In the genomic region with DNA sequence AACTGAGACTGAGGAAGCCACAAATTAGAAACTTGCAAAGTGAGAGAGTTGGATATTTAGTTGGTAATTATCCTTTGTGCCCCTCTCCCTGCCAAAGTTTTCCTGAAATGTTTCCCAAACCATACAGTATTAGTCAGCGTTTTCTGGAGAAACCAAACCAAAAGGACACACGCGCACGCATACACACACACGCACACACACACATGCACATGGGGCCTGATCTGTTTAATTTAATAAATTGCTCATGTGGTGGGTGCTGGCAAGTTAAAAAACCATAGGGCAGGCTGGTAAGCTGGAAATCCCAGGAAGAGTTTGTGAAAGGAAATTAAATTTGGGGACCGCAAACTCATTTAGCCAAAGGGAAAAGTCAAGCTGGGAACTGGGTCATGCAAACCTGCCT, we compare ENCODE assay signal across 31 cellular contexts. TPM values are rescaled to one million over a fixed set of nuclear protein-coding genes. Genes with fewer than 3 reads are reported as not detected.
"Had no signal": no experiment of that assay in that cellular context is flagged by ENCODE, and none has a peak within 500 bp of the region (broad histone marks: within the 10 kb centered on the region; RNA-seq: fewer than 3 reads in every experiment).

No MANE protein-coding gene starts in this region.

- FAIRE-seq: frontal cortex had no signal

- DNase-seq: activated CD4-positive, alpha-beta T cell treated with anti-CD3 and anti-CD28 coated beads for 48 hours; activated CD4-positive, alpha-beta T cell treated with anti-CD3 and anti-CD28 coated beads, Interleukin-2, amount 50 U/mL, for 1 hour; activated CD4-positive, alpha-beta T cell treated with anti-CD3 and anti-CD28 coated beads, Interleukin-2, amount 50 U/mL, for 48 hours; activated CD8-positive, alpha-beta memory T cell treated with anti-CD3 and anti-CD28 coated beads for 24 hours; activated CD8-positive, alpha-beta T cell treated with anti-CD3 and anti-CD28 coated beads for 36 hours; activated effector memory CD4-positive, alpha-beta T cell treated with Interleukin-2 at 50 U/mL for 16 hours; activated gamma-delta T cell treated with Interleukin-2 at 50 U/mL for 16 hours; activated naive CD4-positive, alpha-beta T cell treated with anti-CD3 and anti-CD28 coated beads for 36 hours; activated naive CD8-positive, alpha-beta T cell treated with anti-CD3 and anti-CD28 coated beads, Interleukin-2, amount 10 ng/mL, durations not matched to agents 7 days and 5 days; activated T-cell treated with anti-CD3 and anti-CD28 coated beads, Interleukin-2, amount 50 U/mL, for 4 hours; central memory CD4-positive, alpha-beta T cell; cerebellar nuclear complex; colonic mucosa; effector memory CD4-positive, alpha-beta T cell; endodermal cell; foreskin fibroblast; head of caudate nucleus; T-helper 2 cell had no signal

- H3K36me3 Mint-ChIP-seq: activated naive CD4-positive, alpha-beta T cell treated with anti-CD3 and anti-CD28 coated beads, Interleukin-2, amount 50 U/mL, for 72 hours; activated naive CD8-positive, alpha-beta T cell treated with anti-CD3 and anti-CD28 coated beads, Interleukin-2, amount 10 ng/mL, durations not matched to agents 7 days and 5 days; brain; WTC11 had no signal

- H3K9me3 Mint-ChIP-seq: activated naive CD4-positive, alpha-beta T cell treated with anti-CD3 and anti-CD28 coated beads for 36 hours had no signal

- ATAC-seq: activated CD8-positive, alpha-beta T cell treated with anti-CD3 and anti-CD28 coated beads for 36 hours; activated naive CD4-positive, alpha-beta T cell treated with anti-CD3 and anti-CD28 coated beads, Interleukin-2, amount 50 U/mL, for 72 hours; activated T-cell treated with anti-CD3 and anti-CD28 coated beads, Interleukin-2, amount 50 U/mL, for 4 hours; activated T-helper 17 cell treated with anti-CD3 and anti-CD28 coated beads, Interleukin-2, amount 50 U/mL, for 72 hours; esophagus mucosa; WTC11 had no signal

- H3K4me3 ChIP-seq: ascending aorta, breast epithelium, cardiac muscle cell, colonic mucosa, dorsolateral prefrontal cortex had no signal

- H3K27ac ChIP-seq: ascending aorta, breast epithelium, cardiac muscle cell, colonic mucosa, dorsolateral prefrontal cortex, VCaP had no signal

- H3K4me1 ChIP-seq: ascending aorta, breast epithelium, colonic mucosa had no signal

- H3K27me3 ChIP-seq: ascending aorta, breast epithelium, cardiac muscle cell, colonic mucosa, dorsolateral prefrontal cortex had no signal

- H3K4me1 Mint-ChIP-seq: activated naive CD8-positive, alpha-beta T cell treated with anti-CD3 and anti-CD28 coated beads, Interleukin-2, amount 10 ng/mL, durations not matched to agents 7 days and 5 days; activated T-helper 17 cell treated with anti-CD3 and anti-CD28 coated beads, Interleukin-2, amount 50 U/mL, for 72 hours; brain had no signal

- H3K4me3 Mint-ChIP-seq: activated CD8-positive, alpha-beta T cell treated with anti-CD3 and anti-CD28 coated beads for 36 hours; activated naive CD4-positive, alpha-beta T cell treated with anti-CD3 and anti-CD28 coated beads for 36 hours; activated naive CD8-positive, alpha-beta T cell treated with anti-CD3 and anti-CD28 coated beads, Interleukin-2, amount 10 ng/mL, durations not matched to agents 7 days and 5 days; activated T-cell treated with anti-CD3 and anti-CD28 coated beads, Interleukin-2, amount 50 U/mL, for 4 hours; activated T-helper 17 cell treated with anti-CD3 and anti-CD28 coated beads, Interleukin-2, amount 50 U/mL, for 72 hours; brain; endodermal cell; WTC11 had no signal

- H3K27ac Mint-ChIP-seq: activated CD8-positive, alpha-beta T cell treated with anti-CD3 and anti-CD28 coated beads for 36 hours; activated naive CD4-positive, alpha-beta T cell treated with anti-CD3 and anti-CD28 coated beads for 36 hours; activated naive CD4-positive, alpha-beta T cell treated with anti-CD3 and anti-CD28 coated beads, Interleukin-2, amount 50 U/mL, for 72 hours; activated naive CD8-positive, alpha-beta T cell treated with anti-CD3 and anti-CD28 coated beads, Interleukin-2, amount 10 ng/mL, durations not matched to agents 7 days and 5 days; activated T-helper 17 cell treated with anti-CD3 and anti-CD28 coated beads, Interleukin-2, amount 50 U/mL, for 72 hours; brain; endodermal cell; WTC11 had no signal

- H3K9me3 ChIP-seq: colonic mucosa had no signal

- H3K36me3 ChIP-seq: ascending aorta, breast epithelium, cardiac muscle cell, colonic mucosa had no signal

RNA-seq across cellular contexts. Expression of gene CYSLTR2, which starts 11.7 kb away (rescaled TPM):
- total RNA-seq: endodermal cell, epithelial cell of proximal tubule, fibroblast of lung, WTC11 had no signal
